30 cellular contexts compared by ENCODE assay signal in genomic region chr6:1516742-1517520, GRCh38.
DNase-seq lines count a peak whose midpoint lies in the region; ATAC-seq, FAIRE-seq and TF ChIP-seq lines count a peak whose summit lies in the region.
"Had no signal": no experiment of that assay in that cellular context is flagged by ENCODE, and none has a peak within 500 bp of the region (broad histone marks: within the 10 kb centered on the region; RNA-seq: fewer than 3 reads in every experiment).

No MANE protein-coding gene starts in this region.

- no peaks in the 10 kb centered on the region for H3K36me3 ChIP-seq in BE2C
- H3K36me3 ChIP-seq: SJCRH30 had no signal

- CTCF ChIA-PET in HEK293T (lab: Yijun Ruan, JAX) = interaction anchor here (0.6 kb wide), 1 partner anchor 154 kb away, joined by 3 read pairs; no protein-coding TSS in a partner anchor

- no peak for ATAC-seq in HG03521 (IDR thresholded peaks at IDR 0.05; ENCODE audit: unreplicated experiment)
- ATAC-seq: HCT116, HepG2, Right ventricle myocardium inferior had no signal

- TF ChIP-seq CTCF in BE2C (IDR thresholded peaks at IDR 0.05; ENCODE audit: low read depth, low read length) = no peak

- H3K9me3 ChIP-seq in BE2C = no peaks in the 10 kb centered on the region
- H3K9me3 ChIP-seq: SJCRH30 had no signal

- H3K27me3 ChIP-seq in BE2C = peaks cover 16% of the 10 kb centered on the region
- H3K27me3 ChIP-seq: SJCRH30 had no signal

- DNase-seq in BE2C (peak; percentile 59), HEK293T (ENCODE audit: extremely low spot score) (no peak), NOMO-1 treated with DMSO at 0.1 percent for 48 hours (lab: John Stamatoyannopoulos, UW; ENCODE audit: unreplicated experiment) (peak; percentile 38), islet precursor cell (peak; percentile 44), frontal cortex (ENCODE audit: low spot score in 2 of 2) (no peak), epidermal melanocyte (ENCODE audit: insufficient read length, low spot score) (no peak), hepatic stellate cell (ENCODE audit: low spot score) (no peak)
- DNase-seq: C1 segment of cervical spinal cord; CD4-positive, alpha-beta memory T cell; COR-L47; DMS53; Kasumi-1; NCI-H1048; NCI-H1417; NCI-H1694 treated with DMSO at 0.1 percent for 48 hours; NCI-H2081; NCI-H2171 treated with DMSO at 0.1 percent for 48 hours; NCI-H345; NCI-H510A treated with DMSO at 0.1 percent for 48 hours; NCI-H748 treated with DMSO at 0.1 percent for 48 hours; PC-9; SJCRH30 had no signal

- FAIRE-seq in frontal cortex (lab: Jason Lieb, UNC) = no peak
- FAIRE-seq: A204.1, G401.6, GM12891, GM19239, HepG2 had no signal

- POLR2A ChIA-PET in HEK293T (lab: Yijun Ruan, JAX) = no interaction called here

- no peaks in the 10 kb centered on the region for H3K4me1 ChIP-seq in BE2C
- H3K4me1 ChIP-seq: SJCRH30 had no signal

- no peak overlapping the region for H3K4me3 ChIP-seq in BE2C (ENCODE audit: low read depth, low read length)
- H3K4me3 ChIP-seq: PC-9, SJCRH30 had no signal

TF ChIP-seq in HEK293T, 16 proteins besides CTCF, POLR2A, EP300 and RAD21:
- no peak for TF ChIP-seq BHLHE40 (IDR thresholded peaks at IDR 0.05; ENCODE audit: borderline replicate concordance)
- TF ChIP-seq ZNF384 (IDR thresholded peaks at IDR 0.05) = no peak
- TF ChIP-seq L3MBTL2 (conservative IDR thresholded peaks at IDR 0.05) = peak; percentile 87
- TF ChIP-seq PKNOX1 (IDR thresholded peaks at IDR 0.05) = no peak

Comparison
In these comparisons a context has a peak if more than half of its experiments do, and no peak if none do; other contexts are left out.
1. DNase-seq: peak in BE2C (single experiment), NOMO-1 treated with DMSO at 0.1 percent for 48 hours (single experiment) and islet precursor cell (single experiment); none in HEK293T (single experiment), frontal cortex (0 of 2), epidermal melanocyte (single experiment) and hepatic stellate cell (single experiment).